8 cellular contexts compared by ENCODE assay signal in genomic region chr11:72111803-72112540, GRCh38. TPM values are rescaled to one million over a fixed set of nuclear protein-coding genes. Genes with fewer than 3 reads are reported as not detected.
A peak's percentile ranks its signal among the peaks of the same experiment; 100 is the strongest.
DNase-seq lines count a peak whose midpoint lies in the region; ATAC-seq and TF ChIP-seq lines count a peak whose summit lies in the region.

No MANE protein-coding gene starts in this region.

- H3K9me3 ChIP-seq in iPS DF 6.9 (ENCODE audit: control insufficient read depth, insufficient read depth, low read length) (no peaks in the 10 kb centered on the region), sigmoid colon (no peaks in the 10 kb centered on the region)

- no peak for TF ChIP-seq EP300 in sigmoid colon (IDR thresholded peaks at IDR 0.05)

- H3K27me3 ChIP-seq in brain microvascular endothelial cell (replicated peaks) = no peaks in the 10 kb centered on the region
- H3K27me3 ChIP-seq in iPS DF 6.9 (ENCODE audit: control insufficient read depth, insufficient read depth, low read length) = no peaks in the 10 kb centered on the region
- no peaks in the 10 kb centered on the region for H3K27me3 ChIP-seq in sigmoid colon

- no CpG with 5 or more reads among the region's 29 CpGs for WGBS in iPS DF 6.9 (ENCODE audit: insufficient coverage, insufficient read length)
- 0 to 2% methylated on average over 29 of the region's 29 CpGs for WGBS in sigmoid colon, 2 donors

- H3K4me3 ChIP-seq in brain microvascular endothelial cell (ENCODE audit: low read depth, low read length) (peak overlapping the region; percentile 80), iPS DF 6.9 (ENCODE audit: low read length) (peak overlapping the region; percentile 93; the same call in 1 of the 2 replicates), sigmoid colon (peak overlapping the region; percentile 56 to 68 (median 62))

- in situ Hi-C loops in brain microvascular endothelial cell (cut with HindIII; ENCODE audit: low pct_ligation_motif_present, low sequenced_read_pairs) = no loop called here

- TF ChIP-seq CTCF in 22Rv1 (IDR thresholded peaks at IDR 0.05) = no peak
- TF ChIP-seq CTCF in brain microvascular endothelial cell (IDR thresholded peaks at IDR 0.05; ENCODE audit: low read depth, low read length, missing control alignments) = no peak
- no peak for TF ChIP-seq CTCF in sigmoid colon (IDR thresholded peaks at IDR 0.05)

- peak; percentile 62 for ATAC-seq in GM18508 (IDR thresholded peaks at IDR 0.05; ENCODE audit: insufficient read depth, unreplicated experiment)
- ATAC-seq in HG02981 (IDR thresholded peaks at IDR 0.05; ENCODE audit: unreplicated experiment) = peak; percentile 84

- intact Hi-C loops in sigmoid colon (cut with DNase I) = loop anchor here (1.0 to 10.0 kb wide), 5 partner anchors 31 to 323 kb away; partner anchors contain the start of genes CLPB, INPPL1, LRRC51 and NUMA1

- H3K36me3 ChIP-seq in brain microvascular endothelial cell (replicated peaks) = no peaks in the 10 kb centered on the region
- H3K36me3 ChIP-seq in iPS DF 6.9 (ENCODE audit: control insufficient read depth, insufficient read depth, low read length) = no peaks in the 10 kb centered on the region
- peaks cover 0 to 30% (median 4%) of the 10 kb centered on the region in 4 donors for H3K36me3 ChIP-seq in sigmoid colon

- H3K27ac ChIP-seq in 22Rv1 = peak overlapping the region; percentile 91
- peak overlapping the region; percentile 99 for H3K27ac ChIP-seq in brain microvascular endothelial cell
- no peak overlapping the region for H3K27ac ChIP-seq in iPS DF 6.9 (ENCODE audit: low read length)
- H3K27ac ChIP-seq in sigmoid colon = peak overlapping the region; percentile 91 to 98 (median 96)

- DNase-seq in NCI-H2029 (lab: John Stamatoyannopoulos, UW) (peak; percentile 99), T-helper 9 cell (peak; percentile 68), brain microvascular endothelial cell (peak; percentile 99), iPS DF 6.9 (ENCODE audit: low read depth, low spot score) (peak; percentile 97), sigmoid colon (peak; percentile 99)

- peak; percentile 93 to 97 for TF ChIP-seq POLR2A in sigmoid colon (IDR thresholded peaks at IDR 0.05)

- peaks cover 3% of the 10 kb centered on the region; the same call in 1 of the 2 replicates for H3K4me1 ChIP-seq in iPS DF 6.9 (ENCODE audit: control insufficient read depth, insufficient read depth, low read length)
- H3K4me1 ChIP-seq in sigmoid colon = peaks cover 0 to 19% (median 13%) of the 10 kb centered on the region in 4 donors

RNA-seq across cellular contexts. Expression of gene ANAPC15, which starts 0.5 kb away (rescaled TPM):
- total RNA-seq in sigmoid colon = 10 to 100 TPM; 48.5 to 77.1 (median 57.8) TPM
- 10 to 100 TPM; 84.5 to 93.1 (median 89.0) TPM for polyA plus RNA-seq in sigmoid colon

RNA-seq across cellular contexts. Expression of gene TOMT, which starts 6.2 kb away (rescaled TPM):
- total RNA-seq in sigmoid colon = not detected
- polyA plus RNA-seq in sigmoid colon = not detected

RNA-seq across cellular contexts. Expression of gene LAMTOR1, which starts 8.9 kb away (rescaled TPM):
- total RNA-seq in sigmoid colon = 100 to 1,000 TPM in 3 of 4 donors, 10 to 100 TPM in 1; 87.2 to 123 (median 120) TPM
- polyA plus RNA-seq in sigmoid colon = 100 to 1,000 TPM; 132 to 256 (median 228) TPM

RNA-seq across cellular contexts. Expression of gene FOLR3, which starts 23.6 kb away (rescaled TPM):
- not detected for total RNA-seq in sigmoid colon
- polyA plus RNA-seq in sigmoid colon = under 1 TPM in 1 of 3 donors, not detected in 2; 0.16 TPM

RNA-seq across cellular contexts. Expression of gene LRRC51, which starts 31.3 kb away (rescaled TPM):
- 10 to 100 TPM in 1 of 4 donors, 1 to 10 TPM in 3; 3.2 to 14.8 (median 6.4) TPM for total RNA-seq in sigmoid colon
- polyA plus RNA-seq in sigmoid colon = 10 to 100 TPM in 2 of 3 donors, 1 to 10 TPM in 1; 4.6 to 12.3 (median 10.8) TPM
